Comparison of ENCODE assay signal across 12 cellular contexts in genomic region chr3:11544413-11545181, GRCh38.
DNase-seq lines count a peak whose midpoint lies in the region; ATAC-seq and TF ChIP-seq lines count a peak whose summit lies in the region.
"Had no signal": no experiment of that assay in that cellular context is flagged by ENCODE, and none has a peak within 500 bp of the region (broad histone marks: within the 10 kb centered on the region; RNA-seq: fewer than 3 reads in every experiment).

No MANE protein-coding gene starts in this region.

- DNase-seq in DMS 273 (lab: John Stamatoyannopoulos, UW; ENCODE audit: unreplicated experiment) (peak; percentile 71), DMS 273 treated with DMSO at 0.1 percent for 48 hours (lab: John Stamatoyannopoulos, UW) (no peak), astrocyte of the hippocampus (ENCODE audit: low read depth, low spot score) (peak; percentile 73), islet precursor cell (peak; percentile 57), tibial nerve (ENCODE audit: low spot score in 2 of 2) (peak in 1 of 2 donors; percentile 12), ureter (ENCODE audit: low spot score) (no peak)
- DNase-seq in effector CD4-positive, alpha-beta T cell: no peak
- DNase-seq: cerebellar nuclear complex, NCI-H1092 treated with DMSO at 0.1 percent for 48 hours, SIG-M5 had no signal

- TF ChIP-seq CTCF in tibial nerve (IDR thresholded peaks at IDR 0.05): no peak

- peaks cover 0 to 24% (median 10%) of the 10 kb centered on the region in 4 donors for H3K4me1 ChIP-seq in tibial nerve

- peaks cover 0 to 15% (median 0%) of the 10 kb centered on the region in 3 donors for H3K36me3 ChIP-seq in tibial nerve

- no peak overlapping the region for H3K4me3 ChIP-seq in tibial nerve

- H3K27me3 ChIP-seq in tibial nerve: no peaks in the 10 kb centered on the region

- no peak for TF ChIP-seq EP300 in tibial nerve (IDR thresholded peaks at IDR 0.05)

- H3K9me3 ChIP-seq in tibial nerve: no peaks in the 10 kb centered on the region

- WGBS in tibial nerve, 2 donors: 45 to 62% methylated on average over 15 to 16 of the region's 17 CpGs

- TF ChIP-seq POLR2A in tibial nerve (IDR thresholded peaks at IDR 0.05): no peak

- peak overlapping the region; percentile 0 to 74 (median 36) for H3K27ac ChIP-seq in tibial nerve
- H3K27ac ChIP-seq: 22Rv1 had no signal

- no peak for ATAC-seq in GM21367 (IDR thresholded peaks at IDR 0.05; ENCODE audit: unreplicated experiment)

Comparison
In these comparisons a context has a peak if more than half of its experiments do, and no peak if none do; other contexts are left out.
1. DNase-seq: peak in DMS 273 (single experiment), astrocyte of the hippocampus (single experiment) and islet precursor cell (single experiment); none in DMS 273 treated with DMSO at 0.1 percent for 48 hours (single experiment), effector CD4-positive, alpha-beta T cell (single experiment) and ureter (single experiment).